ENCODE assay signal across 11 cellular contexts in genomic region chr1:211920141-211920572, GRCh38.
DNase-seq lines count a peak whose midpoint lies in the region; ATAC-seq and TF ChIP-seq lines count a peak whose summit lies in the region.
"Had no signal": no experiment of that assay in that cellular context is flagged by ENCODE, and none has a peak within 500 bp of the region (broad histone marks: within the 10 kb centered on the region; RNA-seq: fewer than 3 reads in every experiment).

No MANE protein-coding gene starts in this region.

- H3K4me1 ChIP-seq in right cardiac atrium (ENCODE audit: control insufficient read depth, insufficient read depth, low read length) (peaks cover 5% of the 10 kb centered on the region), thoracic aorta (ENCODE audit: control insufficient read depth in 1 of 2, low read depth in 2 of 2) (peaks cover 3 to 21% of the 10 kb centered on the region in 2 donors)
- H3K4me1 ChIP-seq: breast epithelium had no signal

- DNase-seq in DMS153 (lab: John Stamatoyannopoulos, UW): peak; percentile 30
- no peak for DNase-seq in DMS153 treated with DMSO at 0.1 percent for 48 hours (lab: John Stamatoyannopoulos, UW; ENCODE audit: unreplicated experiment)
- peak; percentile 88 for DNase-seq in amniotic epithelial cell (ENCODE audit: low read depth)
- DNase-seq in right cardiac atrium: peak in 2 of 3 donors; percentile 57
- no peak for DNase-seq in thoracic aorta (ENCODE audit: low spot score)
- no peak for DNase-seq in NCI-H748 treated with DMSO at 0.1 percent for 48 hours (lab: John Stamatoyannopoulos, UW)
- DNase-seq in NCI-H1436 (lab: John Stamatoyannopoulos, UW): no peak
- no peak for DNase-seq in NK-92 treated with Interleukin-12 subunit alpha and Interleukin-12 subunit beta, amount 100 ng/mL, for 24 hours (lab: John Stamatoyannopoulos, UW)
- DNase-seq: SIG-M5 had no signal

- peak overlapping the region; percentile 30 for H3K27ac ChIP-seq in right cardiac atrium (ENCODE audit: low read length)
- H3K27ac ChIP-seq in thoracic aorta: peak overlapping the region in 1 of 2 donors; percentile 42
- H3K27ac ChIP-seq: neutrophil had no signal

- H3K27me3 ChIP-seq in right cardiac atrium (ENCODE audit: control insufficient read depth, insufficient read depth) (no peaks in the 10 kb centered on the region), thoracic aorta (replicated peaks; ENCODE audit: insufficient read depth) (no peaks in the 10 kb centered on the region)
- H3K27me3 ChIP-seq: breast epithelium, neutrophil had no signal

- intact Hi-C loops in right cardiac atrium (cut with DNase I): no loop called here

- H3K4me3 ChIP-seq in right cardiac atrium (ENCODE audit: low read length) (no peak overlapping the region), thoracic aorta (no peak overlapping the region)
- H3K4me3 ChIP-seq: breast epithelium had no signal

- WGBS in right cardiac atrium: 19% methylated on average over 5 of the region's 5 CpGs

- ATAC-seq in right cardiac atrium (peak; percentile 64 to 86), thoracic aorta (ENCODE audit: insufficient number of reproducible peaks, low FRiP score, low read depth) (peak; percentile 65)

- TF ChIP-seq CTCF in thoracic aorta (IDR thresholded peaks at IDR 0.05): no peak

- H3K36me3 ChIP-seq in thoracic aorta: no peaks in the 10 kb centered on the region
- H3K36me3 ChIP-seq: breast epithelium, neutrophil had no signal

- no peaks in the 10 kb centered on the region for H3K9me3 ChIP-seq in right cardiac atrium (ENCODE audit: control insufficient read depth, low read length)
- no peaks in the 10 kb centered on the region for H3K9me3 ChIP-seq in thoracic aorta
- H3K9me3 ChIP-seq: breast epithelium, neutrophil had no signal

Comparison
In these comparisons a context has a peak if more than half of its experiments do, and no peak if none do; other contexts are left out.
1. DNase-seq: peak in DMS153 (single experiment), amniotic epithelial cell (single experiment) and right cardiac atrium (2 of 3); none in DMS153 treated with DMSO at 0.1 percent for 48 hours (single experiment), thoracic aorta (single experiment), NCI-H748 treated with DMSO at 0.1 percent for 48 hours (single experiment), NCI-H1436 (single experiment) and NK-92 treated with Interleukin-12 subunit alpha and Interleukin-12 subunit beta, amount 100 ng/mL, for 24 hours (single experiment).